Comparison of ENCODE assay signal across 15 cellular contexts in the genomic region with DNA sequence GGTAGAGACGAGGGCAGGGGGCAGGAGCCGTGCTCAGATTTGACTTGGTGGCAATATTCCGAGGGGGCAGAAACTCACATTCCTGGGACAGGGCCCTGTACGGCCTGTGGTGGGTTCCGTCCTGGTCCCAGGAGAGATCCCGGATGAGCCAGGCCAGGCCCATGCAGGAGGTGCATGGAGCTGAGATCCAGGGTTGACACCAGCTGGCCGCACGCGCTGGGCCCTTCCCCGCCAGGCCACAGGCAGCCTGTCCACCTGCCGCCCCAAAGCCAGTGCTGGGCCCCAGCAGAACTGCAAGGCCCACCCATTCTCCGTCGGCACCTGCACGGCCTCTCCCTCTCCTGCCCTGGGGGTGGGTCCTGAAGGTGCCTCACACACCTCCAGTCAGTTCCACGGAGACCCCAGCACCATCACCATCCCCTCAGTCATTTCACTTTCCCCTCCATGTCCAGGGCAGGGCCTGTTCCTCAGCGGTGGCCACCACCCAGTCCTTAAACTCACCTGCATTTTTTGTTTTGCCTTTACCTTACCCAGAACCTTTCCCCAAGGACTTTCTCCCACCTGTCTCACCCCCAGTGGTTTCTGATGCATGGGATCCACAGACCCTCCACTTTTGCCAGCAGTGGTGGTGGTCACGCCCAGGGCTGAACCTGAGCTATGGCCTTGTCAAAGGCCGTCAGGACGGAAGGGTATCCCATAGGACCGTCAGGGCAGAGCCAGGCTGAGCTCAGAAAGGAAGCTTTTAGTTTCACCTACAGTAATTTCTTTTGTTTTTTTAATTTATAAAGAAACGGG. TPM values are rescaled to one million over a fixed set of nuclear protein-coding genes. Genes with fewer than 3 reads are reported as not detected.
A peak's percentile ranks its signal among the peaks of the same experiment; 100 is the strongest.
DNase-seq lines count a peak whose midpoint lies in the region; ATAC-seq and TF ChIP-seq lines count a peak whose summit lies in the region.
"Had no signal": no experiment of that assay in that cellular context is flagged by ENCODE, and none has a peak within 500 bp of the region (broad histone marks: within the 10 kb centered on the region; RNA-seq: fewer than 3 reads in every experiment).

No MANE protein-coding gene starts in this region.

- peaks cover 44% of the 10 kb centered on the region for H3K36me3 Mint-ChIP-seq in activated CD4-positive, alpha-beta T cell treated with anti-CD3 and anti-CD28 coated beads, Interleukin-2, amount 10 ng/mL, durations not matched to agents 24 days and 14 days (ENCODE audit: low read depth)
- H3K36me3 Mint-ChIP-seq in CD14-positive monocyte, result peaks cover 62 to 87% of the 10 kb centered on the region in 2 donors
- H3K36me3 Mint-ChIP-seq in chondrocyte (ENCODE audit: low read depth), result peaks cover 21% of the 10 kb centered on the region
- peaks cover 28% of the 10 kb centered on the region for H3K36me3 Mint-ChIP-seq in neural crest cell (ENCODE audit: low read depth)

- no peak for DNase-seq in activated CD4-positive, alpha-beta T cell treated with anti-CD3 and anti-CD28 coated beads, Interleukin-2, amount 10 ng/mL, durations not matched to agents 24 days and 14 days
- no peak for DNase-seq in activated CD4-positive, alpha-beta T cell treated with anti-CD3 and anti-CD28 coated beads for 4 hours
- peak; percentile 30 for DNase-seq in CD14-positive monocyte (ENCODE audit: low spot score)
- DNase-seq in chondrocyte (ENCODE audit: low spot score), result peak; percentile 84
- no peak for DNase-seq in neural crest cell (ENCODE audit: low read depth, low spot score)
- DNase-seq in mucosa of gallbladder (ENCODE audit: low spot score), result no peak
- DNase-seq in UCSD-AML1 (lab: John Stamatoyannopoulos, UW; ENCODE audit: unreplicated experiment), result no peak
- DNase-seq: Kasumi-1, NCI-H1105 treated with DMSO at 0.1 percent for 48 hours, NCI-H187 treated with DMSO at 0.1 percent for 48 hours, NCI-H446, PC-9 had no signal

- no peaks in the 10 kb centered on the region for H3K4me1 Mint-ChIP-seq in activated CD4-positive, alpha-beta T cell treated with anti-CD3 and anti-CD28 coated beads, Interleukin-2, amount 10 ng/mL, durations not matched to agents 24 days and 14 days
- H3K4me1 Mint-ChIP-seq in CD14-positive monocyte (no peaks in the 10 kb centered on the region), chondrocyte (ENCODE audit: low read depth) (no peaks in the 10 kb centered on the region), neural crest cell (no peaks in the 10 kb centered on the region)

- TF ChIP-seq CTCF in CD14-positive monocyte (IDR thresholded peaks at IDR 0.05), result no peak
- TF ChIP-seq CTCF in chondrocyte (IDR thresholded peaks at IDR 0.05), result no peak
- TF ChIP-seq CTCF in neural crest cell (conservative IDR thresholded peaks at IDR 0.05), result no peak

- H3K9me3 Mint-ChIP-seq in activated CD4-positive, alpha-beta T cell treated with anti-CD3 and anti-CD28 coated beads, Interleukin-2, amount 10 ng/mL, durations not matched to agents 24 days and 14 days, result peaks cover 9% of the 10 kb centered on the region
- H3K9me3 Mint-ChIP-seq in CD14-positive monocyte (peaks cover 6 to 30% (median 22%) of the 10 kb centered on the region in 7 donors), chondrocyte (ENCODE audit: low read depth) (no peaks in the 10 kb centered on the region), neural crest cell (peaks cover 12% of the 10 kb centered on the region)

- H3K27me3 Mint-ChIP-seq in activated CD4-positive, alpha-beta T cell treated with anti-CD3 and anti-CD28 coated beads, Interleukin-2, amount 10 ng/mL, durations not matched to agents 24 days and 14 days, result no peaks in the 10 kb centered on the region
- H3K27me3 Mint-ChIP-seq in CD14-positive monocyte (ENCODE audit: low read depth in 3 of 3) (peaks cover 0 to 1% (median 0%) of the 10 kb centered on the region in 3 donors), chondrocyte (ENCODE audit: low read depth) (no peaks in the 10 kb centered on the region), neural crest cell (ENCODE audit: low read depth) (no peaks in the 10 kb centered on the region)

- H3K27ac Mint-ChIP-seq in activated CD4-positive, alpha-beta T cell treated with anti-CD3 and anti-CD28 coated beads, Interleukin-2, amount 10 ng/mL, durations not matched to agents 24 days and 14 days, result peak overlapping the region; percentile 39
- peak overlapping the region in 2 of 7 donors; percentile 53 to 54 for H3K27ac Mint-ChIP-seq in CD14-positive monocyte
- no peak overlapping the region for H3K27ac Mint-ChIP-seq in chondrocyte (ENCODE audit: unreplicated experiment)
- H3K27ac Mint-ChIP-seq in neural crest cell (ENCODE audit: unreplicated experiment), result no peak overlapping the region

- no peak for ATAC-seq in GM21723 (IDR thresholded peaks at IDR 0.05; ENCODE audit: unreplicated experiment)
- ATAC-seq: HCT116 had no signal

- no peak overlapping the region for H3K4me3 Mint-ChIP-seq in activated CD4-positive, alpha-beta T cell treated with anti-CD3 and anti-CD28 coated beads, Interleukin-2, amount 10 ng/mL, durations not matched to agents 24 days and 14 days
- H3K4me3 Mint-ChIP-seq in CD14-positive monocyte (no peak overlapping the region), chondrocyte (ENCODE audit: unreplicated experiment) (no peak overlapping the region), neural crest cell (peak overlapping the region; percentile 9)

- intact Hi-C loops in activated CD4-positive, alpha-beta T cell treated with anti-CD3 and anti-CD28 coated beads, Interleukin-2, amount 10 ng/mL, durations not matched to agents 24 days and 14 days (cut with micrococcal nuclease), result no loop called here
- intact Hi-C loops in CD14-positive monocyte (cut with micrococcal nuclease), result no loop called here

RNA-seq across cellular contexts. Expression of a gene that starts 25.1 kb away (rescaled TPM):
- not detected in 2 replicates for total RNA-seq in activated CD4-positive, alpha-beta T cell treated with anti-CD3 and anti-CD28 coated beads, Interleukin-2, amount 10 ng/mL, durations not matched to agents 24 days and 14 days
- polyA plus RNA-seq in CD14-positive monocyte, result not detected
- total RNA-seq in chondrocyte (0.20 to 0.23 TPM in 2 of 3 replicates, not detected in the other), neural crest cell (not detected in 2 replicates), mucosa of gallbladder (0.20 TPM)
- total RNA-seq: Caco-2, PC-9 had no signal

RNA-seq across cellular contexts. Expression of a gene that starts 52.8 kb away (rescaled TPM):
- 41.1 and 41.6 TPM in 2 replicates for total RNA-seq in activated CD4-positive, alpha-beta T cell treated with anti-CD3 and anti-CD28 coated beads, Interleukin-2, amount 10 ng/mL, durations not matched to agents 24 days and 14 days
- polyA plus RNA-seq in CD14-positive monocyte, result 10 to 100 TPM; 23.5 to 26.4 TPM
- 19.5 to 24.4 TPM (median 20.8 TPM) in 3 replicates for total RNA-seq in chondrocyte
- total RNA-seq in neural crest cell, result 25.1 and 31.0 TPM in 2 replicates
- total RNA-seq in mucosa of gallbladder, result 63.4 TPM

RNA-seq across cellular contexts. Expression of a gene that starts 53.9 kb away (rescaled TPM):
- 1.4 and 2.3 TPM in 2 replicates for total RNA-seq in activated CD4-positive, alpha-beta T cell treated with anti-CD3 and anti-CD28 coated beads, Interleukin-2, amount 10 ng/mL, durations not matched to agents 24 days and 14 days
- polyA plus RNA-seq in CD14-positive monocyte, result not detected
- total RNA-seq in chondrocyte, result 0.40 to 0.94 TPM in 2 of 3 replicates, not detected in the other
- 1.3 and 1.4 TPM in 2 replicates for total RNA-seq in neural crest cell
- total RNA-seq in mucosa of gallbladder, result 1.6 TPM

Comparison
In these comparisons a context has a peak if more than half of its experiments do, and no peak if none do; other contexts are left out.
1. DNase-seq: peak in CD14-positive monocyte (single experiment) and chondrocyte (single experiment); none in activated CD4-positive, alpha-beta T cell treated with anti-CD3 and anti-CD28 coated beads, Interleukin-2, amount 10 ng/mL, durations not matched to agents 24 days and 14 days (single experiment), activated CD4-positive, alpha-beta T cell treated with anti-CD3 and anti-CD28 coated beads for 4 hours (0 of 2), neural crest cell (single experiment), mucosa of gallbladder (single experiment) and UCSD-AML1 (single experiment).